27 cellular contexts compared by ENCODE assay signal in genomic region chr3:34934660-34935059, GRCh38.
"Had no signal": no experiment of that assay in that cellular context is flagged by ENCODE, and none has a peak within 500 bp of the region (broad histone marks: within the 10 kb centered on the region; RNA-seq: fewer than 3 reads in every experiment).

No MANE protein-coding gene starts in this region.

- DNase-seq: heart left ventricle; hypothalamus; immature natural killer cell; kidney; left cardiac atrium; left lung; lower lobe of right lung; mammary epithelial cell; naive thymus-derived CD8-positive, alpha-beta T cell; nucleus accumbens; pancreas; posterior cingulate gyrus; retina; right cardiac atrium; small intestine; stimulated activated CD4-positive, alpha-beta T cell treated with anti-CD3 and anti-CD28 coated beads, Interleukin-1b, Interleukin-23, amount 100 ng/mL, for 48 hours; stimulated activated CD4-positive, alpha-beta T cell treated with anti-CD3 and anti-CD28 coated beads, Interleukin-2, amount 100 ng/mL, for 48 hours; stimulated activated CD4-positive, alpha-beta T cell treated with anti-CD3 and anti-CD28 coated beads, Interleukin-4, amount 100 ng/mL, for 4 hours; stimulated activated CD8-positive, alpha-beta memory T cell treated with anti-CD3 and anti-CD28 coated beads, Interleukin-4, amount 100 ng/mL, for 48 hours; stimulated activated naive CD4-positive, alpha-beta T cell treated with Interleukin-2 at 50 U/mL for 16 hours; stimulated activated naive CD8-positive, alpha-beta T cell treated with anti-CD3 and anti-CD28 coated beads, Interleukin-15, amount 100 ng/mL, for 72 hours; substantia nigra; uterus had no signal

- H3K4me1 ChIP-seq: heart left ventricle, left lung, lower lobe of right lung, pancreas, prostate gland, tibial nerve, uterus had no signal

- H3K27me3 ChIP-seq: heart left ventricle, left lung, pancreas, tibial nerve, uterus had no signal

- H3K36me3 ChIP-seq: heart left ventricle, left lung, lower lobe of right lung, pancreas, prostate gland, tibial nerve, uterus had no signal

- H3K9me3 ChIP-seq: pancreas, prostate gland, uterus had no signal

- ATAC-seq: left lung; lower lobe of right lung; naive thymus-derived CD8-positive, alpha-beta T cell; pancreas; sciatic nerve; stimulated activated memory B cell treated with anti-CD40 and anti-IgM and Interleukin-4, amounts not matched to agents 10 μg/mL and 1 μg/mL and 100 μg/mL, for 72 hours; stimulated activated naive CD8-positive, alpha-beta T cell treated with anti-CD3 and anti-CD28 coated beads, Interleukin-15, amount 100 ng/mL, for 72 hours had no signal

- H3K4me3 ChIP-seq: heart left ventricle, left lung, lower lobe of right lung, pancreas, prostate gland, tibial nerve, uterus had no signal
